ENCODE assay signal across 27 cellular contexts in genomic region chr2:223324402-223324801, GRCh38.
"Had no signal": no experiment of that assay in that cellular context is flagged by ENCODE, and none has a peak within 500 bp of the region (broad histone marks: within the 10 kb centered on the region; RNA-seq: fewer than 3 reads in every experiment).

No MANE protein-coding gene starts in this region.

- H3K36me3 Mint-ChIP-seq: activated naive CD4-positive, alpha-beta T cell treated with anti-CD3 and anti-CD28 coated beads, Interleukin-2, amount 10 ng/mL, durations not matched to agents 7 days and 5 days; activated naive CD8-positive, alpha-beta T cell treated with anti-CD3 and anti-CD28 coated beads, Interleukin-2, amount 10 ng/mL, durations not matched to agents 7 days and 5 days; natural killer cell treated with Interleukin-12 subunit alpha and Interleukin-12 subunit beta and Interleukin-15 and Interleukin-18, amount 100 ng/mL, for 72 hours; stimulated activated effector memory CD8-positive, alpha-beta T cell treated with anti-CD3 and anti-CD28 coated beads, Interleukin-12 subunit alpha, Interleukin-12 subunit beta, amount 100 ng/mL, for 72 hours had no signal

- H3K4me1 Mint-ChIP-seq: activated CD4-positive, alpha-beta memory T cell treated with anti-CD3 and anti-CD28 coated beads, Interleukin-2, amount 10 ng/mL, durations not matched to agents 7 days and 5 days; activated CD4-positive, alpha-beta T cell treated with anti-CD3 and anti-CD28 coated beads, Interleukin-2, amount 10 ng/mL, durations not matched to agents 24 days and 14 days; activated naive CD4-positive, alpha-beta T cell treated with anti-CD3 and anti-CD28 coated beads, Interleukin-2, amount 10 ng/mL, durations not matched to agents 7 days and 5 days; activated naive CD8-positive, alpha-beta T cell treated with anti-CD3 and anti-CD28 coated beads, Interleukin-2, amount 10 ng/mL, durations not matched to agents 7 days and 5 days; stimulated activated effector memory CD8-positive, alpha-beta T cell treated with anti-CD3 and anti-CD28 coated beads, Interleukin-12 subunit alpha, Interleukin-12 subunit beta, amount 100 ng/mL, for 72 hours had no signal

- DNase-seq: activated CD4-positive, alpha-beta memory T cell treated with anti-CD3 and anti-CD28 coated beads, Interleukin-2, amount 10 ng/mL, durations not matched to agents 7 days and 5 days; activated CD4-positive, alpha-beta T cell treated with anti-CD3 and anti-CD28 coated beads, Interleukin-2, amount 10 ng/mL, durations not matched to agents 24 days and 14 days; activated CD4-positive, CD25-positive, alpha-beta regulatory T cell treated with anti-CD3 and anti-CD28 coated beads, Interleukin-2, amount 50 U/mL, for 72 hours; activated CD8-positive, alpha-beta memory T cell treated with anti-CD3 and anti-CD28 coated beads, Interleukin-2, amount 50 U/mL, for 48 hours; activated gamma-delta T cell; activated naive CD4-positive, alpha-beta T cell treated with anti-CD3 and anti-CD28 coated beads, Interleukin-2, amount 10 ng/mL, durations not matched to agents 7 days and 5 days; activated naive CD8-positive, alpha-beta T cell treated with anti-CD3 and anti-CD28 coated beads, Interleukin-2, amount 10 ng/mL, durations not matched to agents 7 days and 5 days; activated T-cell treated with anti-CD3 and anti-CD28 coated beads, Interleukin-2, amount 50 U/mL, for 24 hours; brain microvascular endothelial cell; cortex of kidney; effector memory CD8-positive, alpha-beta T cell; foreskin fibroblast; head of caudate nucleus; hippocampal formation; left cardiac atrium; left ventricle myocardium superior; mucosa of descending colon; right lobe of liver; stimulated activated CD4-positive, alpha-beta T cell treated with anti-CD3 and anti-CD28 coated beads, Interleukin-12 subunit alpha, Interleukin-12 subunit beta, amount 100 ng/mL, for 4 hours; stimulated activated CD4-positive, alpha-beta T cell treated with anti-CD3 and anti-CD28 coated beads, Interleukin-4, amount 100 ng/mL, for 1 hour; substantia nigra; T1000; tibial artery; upper lobe of right lung had no signal

- H3K4me3 ChIP-seq: mucosa of descending colon, right lobe of liver, tibial artery, upper lobe of right lung had no signal

- H3K27me3 Mint-ChIP-seq: activated CD4-positive, alpha-beta memory T cell treated with anti-CD3 and anti-CD28 coated beads, Interleukin-2, amount 10 ng/mL, durations not matched to agents 7 days and 5 days; activated CD4-positive, alpha-beta T cell treated with anti-CD3 and anti-CD28 coated beads, Interleukin-2, amount 10 ng/mL, durations not matched to agents 24 days and 14 days; activated naive CD4-positive, alpha-beta T cell treated with anti-CD3 and anti-CD28 coated beads, Interleukin-2, amount 10 ng/mL, durations not matched to agents 7 days and 5 days; activated naive CD8-positive, alpha-beta T cell treated with anti-CD3 and anti-CD28 coated beads, Interleukin-2, amount 10 ng/mL, durations not matched to agents 7 days and 5 days; activated T-cell treated with anti-CD3 and anti-CD28 coated beads, Interleukin-2, amount 50 U/mL, for 24 hours; effector memory CD8-positive, alpha-beta T cell; natural killer cell treated with Interleukin-12 subunit alpha and Interleukin-12 subunit beta and Interleukin-15 and Interleukin-18, amount 100 ng/mL, for 72 hours; stimulated activated naive CD8-positive, alpha-beta T cell treated with anti-CD3 and anti-CD28 coated beads, Interleukin-15, Interleukin-2, amounts not matched to agents 100 ng/mL and 50 ng/mL, for 24 hours had no signal

- ATAC-seq: effector memory CD8-positive, alpha-beta T cell; left cardiac atrium; left ventricle myocardium superior; mucosa of descending colon; natural killer cell treated with Interleukin-12 subunit alpha and Interleukin-12 subunit beta and Interleukin-15 and Interleukin-18, amount 100 ng/mL, for 72 hours; right lobe of liver; stimulated activated effector memory CD8-positive, alpha-beta T cell treated with anti-CD3 and anti-CD28 coated beads, Interleukin-12 subunit alpha, Interleukin-12 subunit beta, amount 100 ng/mL, for 72 hours; upper lobe of right lung had no signal

- H3K4me1 ChIP-seq: right lobe of liver, upper lobe of right lung had no signal

- H3K4me3 Mint-ChIP-seq: activated CD4-positive, alpha-beta memory T cell treated with anti-CD3 and anti-CD28 coated beads, Interleukin-2, amount 10 ng/mL, durations not matched to agents 7 days and 5 days; activated CD4-positive, alpha-beta T cell treated with anti-CD3 and anti-CD28 coated beads, Interleukin-2, amount 10 ng/mL, durations not matched to agents 24 days and 14 days; activated naive CD4-positive, alpha-beta T cell treated with anti-CD3 and anti-CD28 coated beads, Interleukin-2, amount 10 ng/mL, durations not matched to agents 7 days and 5 days; activated naive CD8-positive, alpha-beta T cell treated with anti-CD3 and anti-CD28 coated beads, Interleukin-2, amount 10 ng/mL, durations not matched to agents 7 days and 5 days; activated T-cell treated with anti-CD3 and anti-CD28 coated beads, Interleukin-2, amount 50 U/mL, for 24 hours; effector memory CD8-positive, alpha-beta T cell; natural killer cell treated with Interleukin-12 subunit alpha and Interleukin-12 subunit beta and Interleukin-15 and Interleukin-18, amount 100 ng/mL, for 72 hours; stimulated activated effector memory CD8-positive, alpha-beta T cell treated with anti-CD3 and anti-CD28 coated beads, Interleukin-12 subunit alpha, Interleukin-12 subunit beta, amount 100 ng/mL, for 72 hours; stimulated activated naive CD8-positive, alpha-beta T cell treated with anti-CD3 and anti-CD28 coated beads, Interleukin-15, Interleukin-2, amounts not matched to agents 100 ng/mL and 50 ng/mL, for 24 hours had no signal

- H3K36me3 ChIP-seq: brain microvascular endothelial cell, right lobe of liver, tibial artery, upper lobe of right lung had no signal

- H3K27ac Mint-ChIP-seq: activated CD4-positive, alpha-beta memory T cell treated with anti-CD3 and anti-CD28 coated beads, Interleukin-2, amount 10 ng/mL, durations not matched to agents 7 days and 5 days; activated CD4-positive, alpha-beta T cell treated with anti-CD3 and anti-CD28 coated beads, Interleukin-2, amount 10 ng/mL, durations not matched to agents 24 days and 14 days; activated naive CD4-positive, alpha-beta T cell treated with anti-CD3 and anti-CD28 coated beads, Interleukin-2, amount 10 ng/mL, durations not matched to agents 7 days and 5 days; activated naive CD8-positive, alpha-beta T cell treated with anti-CD3 and anti-CD28 coated beads, Interleukin-2, amount 10 ng/mL, durations not matched to agents 7 days and 5 days; activated T-cell treated with anti-CD3 and anti-CD28 coated beads, Interleukin-2, amount 50 U/mL, for 24 hours; effector memory CD8-positive, alpha-beta T cell; natural killer cell treated with Interleukin-12 subunit alpha and Interleukin-12 subunit beta and Interleukin-15 and Interleukin-18, amount 100 ng/mL, for 72 hours; stimulated activated effector memory CD8-positive, alpha-beta T cell treated with anti-CD3 and anti-CD28 coated beads, Interleukin-12 subunit alpha, Interleukin-12 subunit beta, amount 100 ng/mL, for 72 hours; stimulated activated naive CD8-positive, alpha-beta T cell treated with anti-CD3 and anti-CD28 coated beads, Interleukin-15, Interleukin-2, amounts not matched to agents 100 ng/mL and 50 ng/mL, for 24 hours had no signal

- H3K27me3 ChIP-seq: brain microvascular endothelial cell, right lobe of liver, tibial artery, upper lobe of right lung had no signal

- H3K9me3 Mint-ChIP-seq: activated CD4-positive, alpha-beta memory T cell treated with anti-CD3 and anti-CD28 coated beads, Interleukin-2, amount 10 ng/mL, durations not matched to agents 7 days and 5 days; activated CD4-positive, alpha-beta T cell treated with anti-CD3 and anti-CD28 coated beads, Interleukin-2, amount 10 ng/mL, durations not matched to agents 24 days and 14 days; activated naive CD4-positive, alpha-beta T cell treated with anti-CD3 and anti-CD28 coated beads, Interleukin-2, amount 10 ng/mL, durations not matched to agents 7 days and 5 days; activated naive CD8-positive, alpha-beta T cell treated with anti-CD3 and anti-CD28 coated beads, Interleukin-2, amount 10 ng/mL, durations not matched to agents 7 days and 5 days; stimulated activated naive CD8-positive, alpha-beta T cell treated with anti-CD3 and anti-CD28 coated beads, Interleukin-15, Interleukin-2, amounts not matched to agents 100 ng/mL and 50 ng/mL, for 24 hours had no signal

- H3K9me3 ChIP-seq: mucosa of descending colon, right lobe of liver, tibial artery, upper lobe of right lung had no signal

- H3K27ac ChIP-seq: brain microvascular endothelial cell, right lobe of liver, upper lobe of right lung had no signal
